12 cellular contexts compared by ENCODE assay signal in the genomic region with DNA sequence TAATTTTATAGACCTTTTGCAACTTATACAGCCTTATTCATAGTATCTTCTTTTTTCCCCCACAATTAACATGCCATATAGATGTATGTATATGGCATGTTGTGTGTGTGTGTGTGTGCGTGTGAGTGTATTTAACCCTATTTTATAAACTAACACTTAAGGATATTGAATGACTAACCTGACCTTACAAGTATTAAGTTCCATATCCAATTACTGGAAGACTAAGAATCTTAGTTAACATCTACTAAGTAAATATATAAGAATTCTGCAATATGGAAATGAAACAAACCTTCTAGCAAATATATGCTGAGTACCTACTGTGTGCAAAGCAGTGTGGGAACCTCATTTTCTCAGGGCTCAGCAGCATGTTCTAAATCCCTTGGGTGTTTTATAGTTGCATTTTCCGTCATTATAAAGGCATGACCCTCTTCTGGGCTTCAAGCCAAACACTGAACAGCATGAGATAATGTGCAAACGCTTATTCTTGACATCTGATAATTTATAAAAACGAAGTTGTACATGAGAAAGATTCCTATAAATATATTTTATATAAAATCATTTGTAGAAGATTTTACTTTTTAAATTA.
DNase-seq lines count a peak whose midpoint lies in the region; ATAC-seq and TF ChIP-seq lines count a peak whose summit lies in the region.
"Had no signal": no experiment of that assay in that cellular context is flagged by ENCODE, and none has a peak within 500 bp of the region (broad histone marks: within the 10 kb centered on the region; RNA-seq: fewer than 3 reads in every experiment).

No MANE protein-coding gene starts in this region.

- no peaks in the 10 kb centered on the region for H3K36me3 ChIP-seq in MG63

- peak; percentile 17 for DNase-seq in COLO829 (ENCODE audit: low spot score)
- peak; percentile 26 for DNase-seq in MG63
- DNase-seq in OCI-M1 (lab: John Stamatoyannopoulos, UW): peak; percentile 59
- DNase-seq in fibroblast of the aortic adventitia (ENCODE audit: low read depth): peak; percentile 35
- no peak for DNase-seq in NOMO-1 (lab: John Stamatoyannopoulos, UW; ENCODE audit: unreplicated experiment in 2 of 2)
- DNase-seq in activated CD4-positive, alpha-beta T cell treated with anti-CD3 and anti-CD28 coated beads, Interleukin-2, amount 10 ng/mL, durations not matched to agents 7 days and 5 days: no peak
- DNase-seq in cerebellar nuclear complex (lab: John Stamatoyannopoulos, UW): no peak
- no peak for DNase-seq in stimulated activated naive B cell treated with anti-CD40 and anti-IgM and Interleukin-4, amounts not matched to agents 10 μg/mL and 1 μg/mL and 100 μg/mL, for 72 hours
- DNase-seq: aorta; CD4-positive, alpha-beta memory T cell; PC-3; stimulated activated CD4-positive, alpha-beta T cell treated with anti-CD3 and anti-CD28 coated beads, Interleukin-4, amount 100 ng/mL, for 24 hours had no signal

- no peaks in the 10 kb centered on the region for H3K4me1 Mint-ChIP-seq in activated CD4-positive, alpha-beta T cell treated with anti-CD3 and anti-CD28 coated beads, Interleukin-2, amount 10 ng/mL, durations not matched to agents 7 days and 5 days
- no peaks in the 10 kb centered on the region for H3K4me1 Mint-ChIP-seq in stimulated activated naive B cell treated with anti-CD40 and anti-IgM and Interleukin-4, amounts not matched to agents 10 μg/mL and 1 μg/mL and 100 μg/mL, for 72 hours
- H3K4me1 Mint-ChIP-seq: CD4-positive, alpha-beta memory T cell had no signal

- H3K9me3 Mint-ChIP-seq in activated CD4-positive, alpha-beta T cell treated with anti-CD3 and anti-CD28 coated beads, Interleukin-2, amount 10 ng/mL, durations not matched to agents 7 days and 5 days: peaks cover 2% of the 10 kb centered on the region
- H3K9me3 Mint-ChIP-seq in stimulated activated naive B cell treated with anti-CD40 and anti-IgM and Interleukin-4, amounts not matched to agents 10 μg/mL and 1 μg/mL and 100 μg/mL, for 72 hours: peaks cover 0 to 3% of the 10 kb centered on the region in 2 donors

- no peak for ATAC-seq in stimulated activated naive B cell treated with anti-CD40 and anti-IgM and Interleukin-4, amounts not matched to agents 10 μg/mL and 1 μg/mL and 100 μg/mL, for 72 hours (replicated peaks)
- ATAC-seq: PC-3 had no signal

- no peaks in the 10 kb centered on the region for H3K27me3 ChIP-seq in MG63

- CTCF ChIA-PET in activated CD4-positive, alpha-beta T cell treated with anti-CD3 and anti-CD28 coated beads, Interleukin-2, amount 10 ng/mL, durations not matched to agents 7 days and 5 days (lab: Charles Lee): no interaction called here

- POLR2A ChIA-PET in activated CD4-positive, alpha-beta T cell treated with anti-CD3 and anti-CD28 coated beads, Interleukin-2, amount 10 ng/mL, durations not matched to agents 7 days and 5 days (lab: Charles Lee): no interaction called here

- no peaks in the 10 kb centered on the region for H3K27me3 Mint-ChIP-seq in activated CD4-positive, alpha-beta T cell treated with anti-CD3 and anti-CD28 coated beads, Interleukin-2, amount 10 ng/mL, durations not matched to agents 7 days and 5 days
- no peaks in the 10 kb centered on the region for H3K27me3 Mint-ChIP-seq in stimulated activated naive B cell treated with anti-CD40 and anti-IgM and Interleukin-4, amounts not matched to agents 10 μg/mL and 1 μg/mL and 100 μg/mL, for 72 hours
- H3K27me3 Mint-ChIP-seq: CD4-positive, alpha-beta memory T cell had no signal

- H3K4me3 ChIP-seq in MG63 (no peak overlapping the region), fibroblast of the aortic adventitia (ENCODE audit: low read depth, low read length) (no peak overlapping the region)

- no peaks in the 10 kb centered on the region; the same call in 1 of the 2 replicates for H3K9me3 ChIP-seq in MG63

- no peak overlapping the region for H3K27ac Mint-ChIP-seq in activated CD4-positive, alpha-beta T cell treated with anti-CD3 and anti-CD28 coated beads, Interleukin-2, amount 10 ng/mL, durations not matched to agents 7 days and 5 days
- H3K27ac Mint-ChIP-seq in stimulated activated naive B cell treated with anti-CD40 and anti-IgM and Interleukin-4, amounts not matched to agents 10 μg/mL and 1 μg/mL and 100 μg/mL, for 72 hours: no peak overlapping the region
- H3K27ac Mint-ChIP-seq: CD4-positive, alpha-beta memory T cell had no signal

- no peak overlapping the region for H3K4me3 Mint-ChIP-seq in activated CD4-positive, alpha-beta T cell treated with anti-CD3 and anti-CD28 coated beads, Interleukin-2, amount 10 ng/mL, durations not matched to agents 7 days and 5 days
- H3K4me3 Mint-ChIP-seq in stimulated activated naive B cell treated with anti-CD40 and anti-IgM and Interleukin-4, amounts not matched to agents 10 μg/mL and 1 μg/mL and 100 μg/mL, for 72 hours: no peak overlapping the region
- H3K4me3 Mint-ChIP-seq: CD4-positive, alpha-beta memory T cell had no signal

- no peak for TF ChIP-seq CTCF in fibroblast of the aortic adventitia (IDR thresholded peaks at IDR 0.05; ENCODE audit: insufficient read depth, low read length)

- no peaks in the 10 kb centered on the region for H3K36me3 Mint-ChIP-seq in activated CD4-positive, alpha-beta T cell treated with anti-CD3 and anti-CD28 coated beads, Interleukin-2, amount 10 ng/mL, durations not matched to agents 7 days and 5 days (ENCODE audit: low read depth)
- H3K36me3 Mint-ChIP-seq in stimulated activated naive B cell treated with anti-CD40 and anti-IgM and Interleukin-4, amounts not matched to agents 10 μg/mL and 1 μg/mL and 100 μg/mL, for 72 hours: no peaks in the 10 kb centered on the region
- H3K36me3 Mint-ChIP-seq: CD4-positive, alpha-beta memory T cell had no signal

Comparison
In these comparisons a context has a peak if more than half of its experiments do, and no peak if none do; other contexts are left out.
1. DNase-seq: peak in COLO829 (single experiment), MG63 (single experiment), OCI-M1 (single experiment) and fibroblast of the aortic adventitia (single experiment); none in NOMO-1 (0 of 2), activated CD4-positive, alpha-beta T cell treated with anti-CD3 and anti-CD28 coated beads, Interleukin-2, amount 10 ng/mL, durations not matched to agents 7 days and 5 days (single experiment), cerebellar nuclear complex (0 of 2) and stimulated activated naive B cell treated with anti-CD40 and anti-IgM and Interleukin-4, amounts not matched to agents 10 μg/mL and 1 μg/mL and 100 μg/mL, for 72 hours (single experiment).